In the genomic region with DNA sequence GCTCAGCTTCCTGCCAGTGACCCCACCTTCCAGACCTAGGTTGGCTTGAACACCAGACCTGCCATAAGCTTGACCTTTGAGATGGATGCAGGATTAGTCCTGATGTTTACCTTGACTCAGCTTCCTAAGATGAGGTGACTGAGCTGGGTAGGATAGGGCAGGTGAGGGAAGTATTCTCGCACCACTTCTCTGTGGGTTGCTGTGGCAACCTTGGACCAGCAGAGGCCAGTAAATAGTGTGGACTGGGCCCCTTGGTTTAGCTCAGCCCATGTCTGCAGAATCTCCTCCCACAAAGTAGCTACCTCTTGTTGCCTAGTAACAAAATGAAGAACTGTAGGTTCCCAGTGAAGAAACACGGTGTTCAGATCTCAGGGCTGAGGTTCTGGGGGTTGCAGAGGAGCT, we compare ENCODE assay signal across 1 cellular context.
TF ChIP-seq lines count a peak whose summit lies in the region.

No MANE protein-coding gene starts in this region.

TF ChIP-seq in SK-N-SH, 30 proteins besides CTCF, POLR2A, EP300 and RAD21 (continued from another document):
- TF ChIP-seq, protein P1, sequence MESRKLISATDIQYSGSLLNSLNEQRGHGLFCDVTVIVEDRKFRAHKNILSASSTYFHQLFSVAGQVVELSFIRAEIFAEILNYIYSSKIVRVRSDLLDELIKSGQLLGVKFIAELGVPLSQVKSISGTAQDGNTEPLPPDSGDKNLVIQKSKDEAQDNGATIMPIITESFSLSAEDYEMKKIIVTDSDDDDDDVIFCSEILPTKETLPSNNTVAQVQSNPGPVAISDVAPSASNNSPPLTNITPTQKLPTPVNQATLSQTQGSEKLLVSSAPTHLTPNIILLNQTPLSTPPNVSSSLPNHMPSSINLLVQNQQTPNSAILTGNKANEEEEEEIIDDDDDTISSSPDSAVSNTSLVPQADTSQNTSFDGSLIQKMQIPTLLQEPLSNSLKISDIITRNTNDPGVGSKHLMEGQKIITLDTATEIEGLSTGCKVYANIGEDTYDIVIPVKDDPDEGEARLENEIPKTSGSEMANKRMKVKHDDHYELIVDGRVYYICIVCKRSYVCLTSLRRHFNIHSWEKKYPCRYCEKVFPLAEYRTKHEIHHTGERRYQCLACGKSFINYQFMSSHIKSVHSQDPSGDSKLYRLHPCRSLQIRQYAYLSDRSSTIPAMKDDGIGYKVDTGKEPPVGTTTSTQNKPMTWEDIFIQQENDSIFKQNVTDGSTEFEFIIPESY (IDR thresholded peaks at IDR 0.05; ENCODE audit: borderline replicate concordance, low read depth): no peak
- TF ChIP-seq FOXJ3 (CRISPR knock-in tag; IDR thresholded peaks at IDR 0.05): no peak
- TF ChIP-seq MAX (IDR thresholded peaks at IDR 0.05; ENCODE audit: low read depth): no peak
TF ChIP-seq in SK-N-SH: peak in this region for 0.
